Comparison of ENCODE assay signal across 2 cellular contexts in the genomic region with DNA sequence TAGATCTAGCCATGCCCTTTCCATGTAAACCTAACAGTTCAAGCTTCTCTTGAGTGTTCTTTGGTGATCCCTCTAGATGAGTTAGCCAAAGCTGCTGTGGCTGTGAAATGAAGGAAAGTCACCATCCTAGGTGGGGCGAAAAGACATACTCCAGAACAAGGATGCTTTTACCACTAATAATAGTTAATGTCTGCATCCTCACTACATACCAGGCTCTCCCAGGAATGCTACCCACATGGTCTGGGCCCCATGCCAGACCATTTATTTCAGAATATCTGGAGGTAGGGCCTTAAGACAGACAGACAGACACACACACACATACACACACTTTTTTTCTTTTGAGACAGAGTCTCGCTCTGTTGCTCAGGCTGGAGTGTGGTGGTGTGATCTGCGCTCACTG.
TF ChIP-seq lines count a peak whose summit lies in the region.

No MANE protein-coding gene starts in this region.

TF ChIP-seq in GM12878, 131 proteins besides CTCF, POLR2A, EP300 and RAD21:
- TF ChIP-seq PML (IDR thresholded peaks at IDR 0.05; ENCODE audit: low read length), result no peak
- no peak for TF ChIP-seq POU2F2 (IDR thresholded peaks at IDR 0.05; ENCODE audit: borderline replicate concordance, low read depth, low read length)
- no peak for TF ChIP-seq CHD4 (IDR thresholded peaks at IDR 0.05)
- no peak for TF ChIP-seq RCOR1 (conservative IDR thresholded peaks at IDR 0.05; ENCODE audit: low read depth, low read length)
- TF ChIP-seq USF1 (IDR thresholded peaks at IDR 0.05; ENCODE audit: borderline replicate concordance, extremely low read length, insufficient read depth, low read depth, low read length), result no peak
- TF ChIP-seq ZNF384 (IDR thresholded peaks at IDR 0.05; ENCODE audit: borderline replicate concordance, low read depth, low read length), result no peak
- no peak for TF ChIP-seq CEBPZ (IDR thresholded peaks at IDR 0.05; ENCODE audit: low read depth, low read length)
- no peak for TF ChIP-seq KAT2A (conservative IDR thresholded peaks at IDR 0.05; ENCODE audit: control insufficient read depth, low read depth, low read length)
- TF ChIP-seq NR2C1 (IDR thresholded peaks at IDR 0.05), result no peak
- TF ChIP-seq FOXK2 (IDR thresholded peaks at IDR 0.05), result no peak
- TF ChIP-seq SREBF1 (IDR thresholded peaks at IDR 0.05; ENCODE audit: low read length), result no peak
- TF ChIP-seq EED (IDR thresholded peaks at IDR 0.05; ENCODE audit: low read depth), result no peak
- TF ChIP-seq WRNIP1 (IDR thresholded peaks at IDR 0.05; ENCODE audit: borderline replicate concordance, low read depth, low read length), result no peak
- TF ChIP-seq MEF2A (IDR thresholded peaks at IDR 0.05; ENCODE audit: insufficient read depth, low read depth, low read length), result no peak

TF ChIP-seq in WTC11, 78 proteins besides CTCF, POLR2A, EP300 and RAD21:
- TF ChIP-seq ZNF423 (CRISPR knock-in tag; IDR thresholded peaks at IDR 0.05) (no peak), ZNF396 (CRISPR knock-in tag; IDR thresholded peaks at IDR 0.05; ENCODE audit: borderline replicate concordance) (no peak), OVOL2 (CRISPR knock-in tag; IDR thresholded peaks at IDR 0.05; ENCODE audit: borderline replicate concordance) (no peak), PRRX2 (CRISPR knock-in tag; IDR thresholded peaks at IDR 0.05) (no peak), ZNF263 (CRISPR knock-in tag; IDR thresholded peaks at IDR 0.05; ENCODE audit: low read depth) (no peak), MXD4 (CRISPR knock-in tag; IDR thresholded peaks at IDR 0.05; ENCODE audit: borderline replicate concordance) (no peak), NR3C1 (CRISPR knock-in tag; conservative IDR thresholded peaks at IDR 0.05; ENCODE audit: low read depth) (no peak), SMAD4 (CRISPR knock-in tag; IDR thresholded peaks at IDR 0.05) (no peak), ZNF671 (CRISPR knock-in tag; IDR thresholded peaks at IDR 0.05) (no peak)
TF ChIP-seq in WTC11: peak in this region for 0.
